In genomic region chr5:159764283-159764927, GRCh38 we compare ENCODE assay signal across 10 cellular contexts.
DNase-seq lines count a peak whose midpoint lies in the region; ATAC-seq lines count a peak whose summit lies in the region.
"Had no signal": no experiment of that assay in that cellular context is flagged by ENCODE, and none has a peak within 500 bp of the region (broad histone marks: within the 10 kb centered on the region; RNA-seq: fewer than 3 reads in every experiment).

No MANE protein-coding gene starts in this region.

- POLR2A ChIA-PET in activated CD4-positive, alpha-beta memory T cell treated with anti-CD3 and anti-CD28 coated beads for 36 hours (lab: Charles Lee): no interaction called here

- DNase-seq in ACHN: peak; percentile 19
- peak; percentile 42 for DNase-seq in HS-27A (ENCODE audit: low read depth)
- DNase-seq in activated CD4-positive, alpha-beta memory T cell treated with anti-CD3 and anti-CD28 coated beads for 36 hours: peak; percentile 40
- DNase-seq in iPS-NIHi7 (ENCODE audit: extremely low spot score): peak; percentile 35
- no peak for DNase-seq in anterior cingulate cortex (lab: John Stamatoyannopoulos, UW)
- DNase-seq in T-helper 17 cell: no peak
- DNase-seq: T-helper 9 cell had no signal

- H3K9me3 Mint-ChIP-seq in activated CD4-positive, alpha-beta memory T cell treated with anti-CD3 and anti-CD28 coated beads for 36 hours: no peaks in the 10 kb centered on the region
- H3K9me3 Mint-ChIP-seq: dendritic cell treated with granulocyte-macrophage colony-stimulating factor and Interleukin-4, amounts not matched to agents 40 ng/mL and 50 ng/mL, for 4 days had no signal

- peaks cover 21% of the 10 kb centered on the region for H3K27me3 Mint-ChIP-seq in activated CD4-positive, alpha-beta memory T cell treated with anti-CD3 and anti-CD28 coated beads for 36 hours
- H3K27me3 Mint-ChIP-seq in T-helper 17 cell: peaks cover 6% of the 10 kb centered on the region

- no peak overlapping the region for H3K27ac Mint-ChIP-seq in activated CD4-positive, alpha-beta memory T cell treated with anti-CD3 and anti-CD28 coated beads for 36 hours
- no peak overlapping the region for H3K27ac Mint-ChIP-seq in T-helper 17 cell
- H3K27ac Mint-ChIP-seq: dendritic cell treated with granulocyte-macrophage colony-stimulating factor and Interleukin-4, amounts not matched to agents 40 ng/mL and 50 ng/mL, for 4 days had no signal

- peaks cover 6% of the 10 kb centered on the region for H3K4me1 Mint-ChIP-seq in activated CD4-positive, alpha-beta memory T cell treated with anti-CD3 and anti-CD28 coated beads for 36 hours (ENCODE audit: low read depth)
- H3K4me1 Mint-ChIP-seq in T-helper 17 cell: peaks cover 9% of the 10 kb centered on the region

- ATAC-seq in T-helper 17 cell: no peak
- no peak for ATAC-seq in HG02759 (IDR thresholded peaks at IDR 0.05; ENCODE audit: unreplicated experiment)
- ATAC-seq in HG03432 (IDR thresholded peaks at IDR 0.05; ENCODE audit: unreplicated experiment): no peak

- intact Hi-C loops in activated CD4-positive, alpha-beta memory T cell treated with anti-CD3 and anti-CD28 coated beads for 36 hours (cut with micrococcal nuclease): loop anchor here (5.0 kb wide), 1 partner anchor 153 kb away; the partner anchor contains the start of gene ADRA1B

- in situ Hi-C loops in ACHN (cut with HindIII; ENCODE audit: low pct_ligation_motif_present, low pct_unique_long_range_greater_than_20kb, low sequenced_read_pairs): no loop called here

- no peak overlapping the region for H3K4me3 Mint-ChIP-seq in activated CD4-positive, alpha-beta memory T cell treated with anti-CD3 and anti-CD28 coated beads for 36 hours
- H3K4me3 Mint-ChIP-seq in T-helper 17 cell: no peak overlapping the region
- H3K4me3 Mint-ChIP-seq: dendritic cell treated with granulocyte-macrophage colony-stimulating factor and Interleukin-4, amounts not matched to agents 40 ng/mL and 50 ng/mL, for 4 days had no signal

- CTCF ChIA-PET in activated CD4-positive, alpha-beta memory T cell treated with anti-CD3 and anti-CD28 coated beads for 36 hours (lab: Charles Lee): no interaction called here

- H3K9me3 ChIP-seq in T-helper 17 cell (ENCODE audit: control insufficient read depth, low read length, poor library complexity, severe bottlenecking): no peaks in the 10 kb centered on the region

- no peaks in the 10 kb centered on the region for H3K36me3 Mint-ChIP-seq in activated CD4-positive, alpha-beta memory T cell treated with anti-CD3 and anti-CD28 coated beads for 36 hours
- peaks cover 4% of the 10 kb centered on the region for H3K36me3 Mint-ChIP-seq in T-helper 17 cell (ENCODE audit: low read depth)

Comparison
In these comparisons a context has a peak if more than half of its experiments do, and no peak if none do; other contexts are left out.
1. DNase-seq: peak in ACHN (single experiment), HS-27A (single experiment), activated CD4-positive, alpha-beta memory T cell treated with anti-CD3 and anti-CD28 coated beads for 36 hours (single experiment) and iPS-NIHi7 (single experiment); none in anterior cingulate cortex (0 of 58) and T-helper 17 cell (0 of 3).